8 cellular contexts compared by ENCODE assay signal in the genomic region with DNA sequence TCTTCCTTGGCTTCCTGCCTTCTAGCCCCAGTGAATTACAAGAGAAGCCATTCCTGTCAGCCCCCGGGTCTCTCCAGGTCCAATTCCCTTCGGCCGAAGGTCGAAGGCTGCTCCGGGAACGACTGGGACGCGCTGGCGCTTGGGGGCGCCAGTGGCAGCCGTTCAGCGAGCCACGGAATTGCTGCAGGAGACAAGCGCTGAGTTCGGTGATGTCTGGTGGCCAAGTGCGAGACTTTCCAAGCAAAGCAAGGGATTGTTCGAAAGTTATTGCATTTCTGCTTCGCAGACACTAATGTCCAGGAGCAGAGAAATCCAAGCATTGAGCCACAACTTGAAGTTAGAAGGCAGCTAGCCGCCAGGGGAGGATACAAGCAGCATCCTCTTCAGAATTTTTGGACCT. TPM values are rescaled to one million over a fixed set of nuclear protein-coding genes. Genes with fewer than 3 reads are reported as not detected.
A peak's percentile ranks its signal among the peaks of the same experiment; 100 is the strongest.
DNase-seq lines count a peak whose midpoint lies in the region; ATAC-seq and TF ChIP-seq lines count a peak whose summit lies in the region.

No MANE protein-coding gene starts in this region.

- peak overlapping the region; percentile 90 for H3K4me3 Mint-ChIP-seq in T-helper 17 cell

- peaks cover 15% of the 10 kb centered on the region for H3K4me1 ChIP-seq in ACC112 (ENCODE audit: control insufficient read depth, insufficient read depth, low read length, unreplicated experiment)
- peaks cover 0 to 28% of the 10 kb centered on the region in 2 donors for H3K4me1 ChIP-seq in right atrium auricular region

- H3K4me3 ChIP-seq in ACC112 (ENCODE audit: low read depth, low read length) (peak overlapping the region; percentile 72), right atrium auricular region (peak overlapping the region in 1 of 2 donors; percentile 42)

- in situ Hi-C loops in GM13976 (cut with MboI; ENCODE audit: low sequenced_read_pairs, unreplicated experiment) = no loop called here

- peak; percentile 44 for ATAC-seq in T-helper 17 cell
- ATAC-seq in sciatic nerve = peak; percentile 73
- ATAC-seq in HG02798 (IDR thresholded peaks at IDR 0.05; ENCODE audit: poor library complexity, unreplicated experiment) = no peak
- ATAC-seq in HG02588 (IDR thresholded peaks at IDR 0.05; ENCODE audit: unreplicated experiment) = no peak
- ATAC-seq in HG03039 (IDR thresholded peaks at IDR 0.05; ENCODE audit: unreplicated experiment) = no peak

- peak; percentile 31 for TF ChIP-seq CTCF in GM13976 (IDR thresholded peaks at IDR 0.05; ENCODE audit: borderline replicate concordance, control extremely low read depth, extremely low read depth, insufficient read depth, missing control alignments)
- peak in 1 of 2 donors; percentile 52 for TF ChIP-seq CTCF in right atrium auricular region (IDR thresholded peaks at IDR 0.05)

- no peak for DNase-seq in GM13976 (ENCODE audit: low spot score)
- DNase-seq in T-helper 17 cell = peak in 1 of 3 donors; percentile 10
- peak; percentile 59 for DNase-seq in right atrium auricular region (ENCODE audit: low spot score)
- peak; percentile 75 for DNase-seq in sciatic nerve (ENCODE audit: low spot score)

- peaks cover 8% of the 10 kb centered on the region for H3K36me3 Mint-ChIP-seq in T-helper 17 cell (ENCODE audit: low read depth)

- no peaks in the 10 kb centered on the region for H3K79me2 ChIP-seq in ACC112 (ENCODE audit: control insufficient read depth, insufficient read depth, low read length, unreplicated experiment)

- H3K36me3 ChIP-seq in ACC112 (ENCODE audit: insufficient read depth, low read length) (no peaks in the 10 kb centered on the region), right atrium auricular region (no peaks in the 10 kb centered on the region)

- peaks cover 78% of the 10 kb centered on the region for H3K27me3 Mint-ChIP-seq in T-helper 17 cell

- intact Hi-C loops in sciatic nerve (cut with DNase I) = no loop called here

- peak overlapping the region; percentile 14 for H2AFZ ChIP-seq in ACC112 (ENCODE audit: low read length, unreplicated experiment)

- peaks cover 25% of the 10 kb centered on the region for H3K4me1 Mint-ChIP-seq in T-helper 17 cell

- H3K9me3 ChIP-seq in T-helper 17 cell (ENCODE audit: control insufficient read depth, low read length, poor library complexity, severe bottlenecking) (no peaks in the 10 kb centered on the region), right atrium auricular region (no peaks in the 10 kb centered on the region)

- H3K27ac ChIP-seq in ACC112 (ENCODE audit: low read depth, low read length) (no peak overlapping the region), right atrium auricular region (no peak overlapping the region)

- no peak overlapping the region for H3K27ac Mint-ChIP-seq in T-helper 17 cell

- H3K27me3 ChIP-seq in ACC112 (ENCODE audit: insufficient read depth, low read length) = peaks cover 69% of the 10 kb centered on the region
- H3K27me3 ChIP-seq in right atrium auricular region = peaks cover 9% of the 10 kb centered on the region in 2 donors

RNA-seq across cellular contexts. Expression of a gene that starts 1.1 kb away (rescaled TPM):
- total RNA-seq in T-helper 17 cell = not detected
- total RNA-seq in right atrium auricular region = 1 to 10 TPM; 1.8 to 4.1 TPM
- total RNA-seq in sciatic nerve = 16.5 TPM

Comparison
In these comparisons a context has a peak if more than half of its experiments do, and no peak if none do; other contexts are left out.
1. ATAC-seq: peak in T-helper 17 cell (single experiment) and sciatic nerve (single experiment); none in HG02798 (single experiment), HG02588 (single experiment) and HG03039 (single experiment).